Comparison of ENCODE assay signal across 19 cellular contexts in genomic region chr14:68905107-68905895, GRCh38.
"Had no signal": no experiment of that assay in that cellular context is flagged by ENCODE, and none has a peak within 500 bp of the region (broad histone marks: within the 10 kb centered on the region; RNA-seq: fewer than 3 reads in every experiment).

No MANE protein-coding gene starts in this region.

- H3K9me3 ChIP-seq: body of pancreas, gastrocnemius medialis, heart left ventricle, pancreas had no signal

- H3K27ac ChIP-seq: body of pancreas, gastrocnemius medialis, pancreas, VCaP had no signal

- H3K4me1 ChIP-seq: body of pancreas, gastrocnemius medialis, pancreas had no signal

- ATAC-seq: body of pancreas; gastrocnemius medialis; heart left ventricle; naive thymus-derived CD8-positive, alpha-beta T cell; pancreas had no signal

- H3K4me3 ChIP-seq: body of pancreas, coronary artery, gastrocnemius medialis, heart left ventricle, pancreas had no signal

- DNase-seq: activated CD4-positive, CD25-positive, alpha-beta regulatory T cell treated with anti-CD3 and anti-CD28 coated beads, Interleukin-2, amount 50 U/mL, for 72 hours; activated gamma-delta T cell; amniotic stem cell; body of pancreas; gastrocnemius medialis; mesenchymal stem cell; pancreas; stimulated activated CD4-positive, alpha-beta T cell treated with anti-CD3 and anti-CD28 coated beads, Interleukin-12 subunit alpha, Interleukin-12 subunit beta, amount 100 ng/mL, for 4 hours; stimulated activated CD4-positive, alpha-beta T cell treated with anti-CD3 and anti-CD28 coated beads, Interleukin-1b, Interleukin-23, amount 100 ng/mL, for 48 hours; stimulated activated CD8-positive, alpha-beta memory T cell treated with anti-CD3 and anti-CD28 coated beads, Interleukin-4, amount 100 ng/mL, for 48 hours; stimulated activated naive CD4-positive, alpha-beta T cell; substantia nigra; SW 1271; T-helper 2 cell had no signal

- FAIRE-seq: endometrium, pancreas had no signal

- H3K27me3 ChIP-seq: body of pancreas, gastrocnemius medialis, heart left ventricle, pancreas had no signal
